Comparison of ENCODE assay signal across 9 cellular contexts in the genomic region with DNA sequence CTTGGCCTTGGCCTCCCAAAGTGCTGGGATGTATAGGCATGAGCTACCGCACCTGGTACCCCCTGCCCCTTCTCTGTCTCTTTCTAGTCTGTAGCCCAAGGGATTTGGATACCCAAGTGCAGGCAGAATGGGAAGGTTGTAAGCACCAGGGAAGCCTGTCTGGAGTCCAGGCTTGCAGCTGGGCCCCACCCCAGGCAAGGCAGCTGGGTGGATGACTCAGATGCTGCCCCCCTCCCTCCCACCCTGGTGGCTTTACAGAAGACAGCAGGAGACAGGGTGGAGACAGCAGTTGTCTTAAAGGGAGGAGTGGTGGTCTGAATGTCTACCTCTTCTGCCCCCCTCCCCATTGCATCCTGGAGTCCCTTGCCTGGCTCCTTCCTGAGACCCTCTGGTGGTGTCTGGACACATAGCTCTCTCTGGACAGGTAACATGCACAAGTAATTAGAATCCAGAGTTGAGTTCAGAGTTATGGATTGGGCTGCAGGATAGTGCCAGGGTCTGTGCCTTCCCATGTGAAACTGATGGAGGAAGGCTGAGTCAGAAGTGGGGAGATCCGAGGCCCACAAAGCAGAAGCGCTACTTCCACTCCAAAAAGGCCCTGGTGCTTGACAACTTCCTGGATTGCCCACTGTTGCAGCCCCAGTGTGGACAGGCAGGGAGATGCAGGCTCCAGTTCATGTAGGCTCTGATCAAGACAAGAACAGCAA. TPM values are rescaled to one million over a fixed set of nuclear protein-coding genes. Genes with fewer than 3 reads are reported as not detected.
DNase-seq lines count a peak whose midpoint lies in the region; ATAC-seq and TF ChIP-seq lines count a peak whose summit lies in the region.
"Had no signal": no experiment of that assay in that cellular context is flagged by ENCODE, and none has a peak within 500 bp of the region (broad histone marks: within the 10 kb centered on the region; RNA-seq: fewer than 3 reads in every experiment).

No MANE protein-coding gene starts in this region.

- in situ Hi-C loops in ACHN (cut with HindIII; ENCODE audit: low pct_ligation_motif_present, low pct_unique_long_range_greater_than_20kb, low sequenced_read_pairs): no loop called here

- no peaks in the 10 kb centered on the region for H3K36me3 ChIP-seq in left ventricle myocardium inferior

- DNase-seq in ACHN: peak; percentile 66
- DNase-seq in HUDEP-2 (lab: John Stamatoyannopoulos, UW; ENCODE audit: unreplicated experiment in 76 of 76): peak in 50 of 76 experiments; percentile 16 to 65 (median 42)
- DNase-seq in activated CD8-positive, alpha-beta memory T cell treated with anti-CD3 and anti-CD28 coated beads, Interleukin-2, amount 50 U/mL, for 4 hours: peak; percentile 34
- DNase-seq in left ventricle myocardium inferior: peak; percentile 59
- DNase-seq in stromal cell of bone marrow (ENCODE audit: low read depth): peak; percentile 60
- no peak for DNase-seq in middle frontal gyrus (ENCODE audit: extremely low spot score, low spot score)
- no peak for DNase-seq in OCI-M2 (lab: John Stamatoyannopoulos, UW; ENCODE audit: unreplicated experiment)
- DNase-seq: activated naive CD8-positive, alpha-beta T cell treated with anti-CD3 and anti-CD28 coated beads, Interleukin-2, amount 10 ng/mL, durations not matched to agents 7 days and 5 days had no signal

- no peak for TF ChIP-seq CTCF in left ventricle myocardium inferior (IDR thresholded peaks at IDR 0.05; ENCODE audit: borderline replicate concordance)

- no peaks in the 10 kb centered on the region for H3K27me3 ChIP-seq in left ventricle myocardium inferior (ENCODE audit: low read depth)

- H3K4me3 ChIP-seq in left ventricle myocardium inferior: peak overlapping the region; percentile 100

- intact Hi-C loops in left ventricle myocardium inferior (cut with micrococcal nuclease): no loop called here

- no peak for ATAC-seq in GM21381 (IDR thresholded peaks at IDR 0.05; ENCODE audit: unreplicated experiment)

- no peaks in the 10 kb centered on the region for H3K9me3 ChIP-seq in left ventricle myocardium inferior (replicated peaks)

- peak overlapping the region; percentile 97 for H3K27ac ChIP-seq in left ventricle myocardium inferior (replicated peaks)

- H3K4me1 ChIP-seq in left ventricle myocardium inferior: peaks cover 100% of the 10 kb centered on the region

RNA-seq across cellular contexts. Expression of a gene that starts 5.1 kb away (rescaled TPM):
- total RNA-seq in left ventricle myocardium inferior: 236 TPM

RNA-seq across cellular contexts. Expression of a gene that starts 33.7 kb away (rescaled TPM):
- 1.0 TPM for total RNA-seq in left ventricle myocardium inferior

RNA-seq across cellular contexts. Expression of a gene that starts 37.4 kb away (rescaled TPM):
- 0.16 TPM for total RNA-seq in left ventricle myocardium inferior

RNA-seq across cellular contexts. Expression of a gene that starts 58.7 kb away (rescaled TPM):
- not detected for total RNA-seq in left ventricle myocardium inferior

Comparison
In these comparisons a context has a peak if more than half of its experiments do, and no peak if none do; other contexts are left out.
1. DNase-seq: peak in ACHN (single experiment), HUDEP-2 (50 of 76), activated CD8-positive, alpha-beta memory T cell treated with anti-CD3 and anti-CD28 coated beads, Interleukin-2, amount 50 U/mL, for 4 hours (single experiment), left ventricle myocardium inferior (single experiment) and stromal cell of bone marrow (single experiment); none in middle frontal gyrus (single experiment) and OCI-M2 (single experiment).